ENCODE assay signal across 2 cellular contexts in the genomic region with DNA sequence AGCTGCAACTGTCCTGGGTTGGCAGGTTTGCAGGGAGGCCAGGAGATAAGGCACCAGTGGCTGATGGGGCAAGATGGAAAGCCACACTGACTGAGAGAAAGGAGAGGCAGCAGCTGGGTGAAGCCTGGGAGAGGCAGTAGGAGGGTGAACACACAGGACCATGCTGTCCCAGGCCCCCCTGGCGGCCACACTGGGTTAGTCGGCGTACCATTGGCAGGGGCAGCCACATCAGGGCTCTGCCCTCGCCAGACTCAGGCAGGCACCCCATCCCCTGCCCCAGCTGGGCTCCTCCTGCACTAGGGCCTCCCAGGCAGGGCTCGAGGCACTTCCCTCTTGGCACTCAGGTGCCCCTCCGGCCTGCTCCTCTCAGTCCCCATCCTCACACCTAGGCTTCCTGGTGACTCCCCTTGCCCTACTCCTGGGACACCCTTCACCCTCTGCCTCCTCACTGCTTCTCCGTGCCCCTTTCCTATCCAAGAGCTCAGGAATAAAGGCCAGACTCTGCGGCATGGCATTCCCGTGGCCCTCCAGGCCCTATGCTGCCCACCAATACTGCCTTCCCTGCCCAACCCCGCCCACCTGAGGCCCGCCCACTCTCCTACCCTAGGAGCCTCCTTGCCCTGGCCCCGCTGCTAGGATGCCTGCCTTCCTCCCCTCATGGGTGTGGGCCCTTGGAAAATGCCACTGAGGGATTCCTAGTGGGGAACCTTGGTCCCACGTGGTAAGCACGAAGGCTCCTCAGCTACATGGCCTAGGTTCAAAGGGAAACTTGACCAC.
TF ChIP-seq lines count a peak whose summit lies in the region.

No MANE protein-coding gene starts in this region.

TF ChIP-seq in A549, 52 proteins besides CTCF, POLR2A, EP300 and RAD21 (continued from another document):
- TF ChIP-seq, protein P1, sequence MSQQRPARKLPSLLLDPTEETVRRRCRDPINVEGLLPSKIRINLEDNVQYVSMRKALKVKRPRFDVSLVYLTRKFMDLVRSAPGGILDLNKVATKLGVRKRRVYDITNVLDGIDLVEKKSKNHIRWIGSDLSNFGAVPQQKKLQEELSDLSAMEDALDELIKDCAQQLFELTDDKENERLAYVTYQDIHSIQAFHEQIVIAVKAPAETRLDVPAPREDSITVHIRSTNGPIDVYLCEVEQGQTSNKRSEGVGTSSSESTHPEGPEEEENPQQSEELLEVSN (IDR thresholded peaks at IDR 0.05; ENCODE audit: borderline replicate concordance, low read depth), result no peak
- TF ChIP-seq, protein P2, sequence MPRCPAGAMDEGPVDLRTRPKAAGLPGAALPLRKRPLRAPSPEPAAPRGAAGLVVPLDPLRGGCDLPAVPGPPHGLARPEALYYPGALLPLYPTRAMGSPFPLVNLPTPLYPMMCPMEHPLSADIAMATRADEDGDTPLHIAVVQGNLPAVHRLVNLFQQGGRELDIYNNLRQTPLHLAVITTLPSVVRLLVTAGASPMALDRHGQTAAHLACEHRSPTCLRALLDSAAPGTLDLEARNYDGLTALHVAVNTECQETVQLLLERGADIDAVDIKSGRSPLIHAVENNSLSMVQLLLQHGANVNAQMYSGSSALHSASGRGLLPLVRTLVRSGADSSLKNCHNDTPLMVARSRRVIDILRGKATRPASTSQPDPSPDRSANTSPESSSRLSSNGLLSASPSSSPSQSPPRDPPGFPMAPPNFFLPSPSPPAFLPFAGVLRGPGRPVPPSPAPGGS (IDR thresholded peaks at IDR 0.05), result no peak

TF ChIP-seq in WTC11, 78 proteins besides CTCF, POLR2A, EP300 and RAD21 (continued from another document):
- TF ChIP-seq, protein P3, sequence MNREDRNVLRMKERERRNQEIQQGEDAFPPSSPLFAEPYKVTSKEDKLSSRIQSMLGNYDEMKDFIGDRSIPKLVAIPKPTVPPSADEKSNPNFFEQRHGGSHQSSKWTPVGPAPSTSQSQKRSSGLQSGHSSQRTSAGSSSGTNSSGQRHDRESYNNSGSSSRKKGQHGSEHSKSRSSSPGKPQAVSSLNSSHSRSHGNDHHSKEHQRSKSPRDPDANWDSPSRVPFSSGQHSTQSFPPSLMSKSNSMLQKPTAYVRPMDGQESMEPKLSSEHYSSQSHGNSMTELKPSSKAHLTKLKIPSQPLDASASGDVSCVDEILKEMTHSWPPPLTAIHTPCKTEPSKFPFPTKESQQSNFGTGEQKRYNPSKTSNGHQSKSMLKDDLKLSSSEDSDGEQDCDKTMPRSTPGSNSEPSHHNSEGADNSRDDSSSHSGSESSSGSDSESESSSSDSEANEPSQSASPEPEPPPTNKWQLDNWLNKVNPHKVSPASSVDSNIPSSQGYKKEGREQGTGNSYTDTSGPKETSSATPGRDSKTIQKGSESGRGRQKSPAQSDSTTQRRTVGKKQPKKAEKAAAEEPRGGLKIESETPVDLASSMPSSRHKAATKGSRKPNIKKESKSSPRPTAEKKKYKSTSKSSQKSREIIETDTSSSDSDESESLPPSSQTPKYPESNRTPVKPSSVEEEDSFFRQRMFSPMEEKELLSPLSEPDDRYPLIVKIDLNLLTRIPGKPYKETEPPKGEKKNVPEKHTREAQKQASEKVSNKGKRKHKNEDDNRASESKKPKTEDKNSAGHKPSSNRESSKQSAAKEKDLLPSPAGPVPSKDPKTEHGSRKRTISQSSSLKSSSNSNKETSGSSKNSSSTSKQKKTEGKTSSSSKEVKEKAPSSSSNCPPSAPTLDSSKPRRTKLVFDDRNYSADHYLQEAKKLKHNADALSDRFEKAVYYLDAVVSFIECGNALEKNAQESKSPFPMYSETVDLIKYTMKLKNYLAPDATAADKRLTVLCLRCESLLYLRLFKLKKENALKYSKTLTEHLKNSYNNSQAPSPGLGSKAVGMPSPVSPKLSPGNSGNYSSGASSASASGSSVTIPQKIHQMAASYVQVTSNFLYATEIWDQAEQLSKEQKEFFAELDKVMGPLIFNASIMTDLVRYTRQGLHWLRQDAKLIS (CRISPR knock-in tag; IDR thresholded peaks at IDR 0.05; ENCODE audit: borderline replicate concordance), result no peak
- TF ChIP-seq ZNF263 (CRISPR knock-in tag; IDR thresholded peaks at IDR 0.05; ENCODE audit: low read depth) (no peak), ESRRA (CRISPR knock-in tag; IDR thresholded peaks at IDR 0.05; ENCODE audit: borderline replicate concordance) (no peak)
- TF ChIP-seq, protein P4, sequence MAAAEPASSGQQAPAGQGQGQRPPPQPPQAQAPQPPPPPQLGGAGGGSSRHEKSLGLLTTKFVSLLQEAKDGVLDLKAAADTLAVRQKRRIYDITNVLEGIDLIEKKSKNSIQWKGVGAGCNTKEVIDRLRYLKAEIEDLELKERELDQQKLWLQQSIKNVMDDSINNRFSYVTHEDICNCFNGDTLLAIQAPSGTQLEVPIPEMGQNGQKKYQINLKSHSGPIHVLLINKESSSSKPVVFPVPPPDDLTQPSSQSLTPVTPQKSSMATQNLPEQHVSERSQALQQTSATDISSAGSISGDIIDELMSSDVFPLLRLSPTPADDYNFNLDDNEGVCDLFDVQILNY (CRISPR knock-in tag; IDR thresholded peaks at IDR 0.05), result no peak
- TF ChIP-seq, protein P5, sequence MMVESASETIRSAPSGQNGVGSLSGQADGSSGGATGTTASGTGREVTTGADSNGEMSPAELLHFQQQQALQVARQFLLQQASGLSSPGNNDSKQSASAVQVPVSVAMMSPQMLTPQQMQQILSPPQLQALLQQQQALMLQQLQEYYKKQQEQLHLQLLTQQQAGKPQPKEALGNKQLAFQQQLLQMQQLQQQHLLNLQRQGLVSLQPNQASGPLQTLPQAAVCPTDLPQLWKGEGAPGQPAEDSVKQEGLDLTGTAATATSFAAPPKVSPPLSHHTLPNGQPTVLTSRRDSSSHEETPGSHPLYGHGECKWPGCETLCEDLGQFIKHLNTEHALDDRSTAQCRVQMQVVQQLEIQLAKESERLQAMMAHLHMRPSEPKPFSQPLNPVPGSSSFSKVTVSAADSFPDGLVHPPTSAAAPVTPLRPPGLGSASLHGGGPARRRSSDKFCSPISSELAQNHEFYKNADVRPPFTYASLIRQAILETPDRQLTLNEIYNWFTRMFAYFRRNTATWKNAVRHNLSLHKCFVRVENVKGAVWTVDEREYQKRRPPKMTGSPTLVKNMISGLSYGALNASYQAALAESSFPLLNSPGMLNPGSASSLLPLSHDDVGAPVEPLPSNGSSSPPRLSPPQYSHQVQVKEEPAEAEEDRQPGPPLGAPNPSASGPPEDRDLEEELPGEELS (CRISPR knock-in tag; IDR thresholded peaks at IDR 0.05), result no peak
